ENCODE assay signal across 1 cellular context in genomic region chr16:54547052-54547451, GRCh38.
TF ChIP-seq lines count a peak whose summit lies in the region.

No MANE protein-coding gene starts in this region.

TF ChIP-seq in HepG2, 621 proteins besides CTCF, POLR2A, EP300 and RAD21 (continued from another document):
- no peak for TF ChIP-seq AFF4 (CRISPR knock-in tag; IDR thresholded peaks at IDR 0.05)
- no peak for TF ChIP-seq ZNF562 (CRISPR knock-in tag; IDR thresholded peaks at IDR 0.05; ENCODE audit: borderline replicate concordance)
- no peak for TF ChIP-seq RFXANK (CRISPR knock-in tag; IDR thresholded peaks at IDR 0.05)
- TF ChIP-seq ZNF20 (CRISPR knock-in tag; IDR thresholded peaks at IDR 0.05) = no peak
